Comparison of ENCODE assay signal across 6 cellular contexts in the genomic region with DNA sequence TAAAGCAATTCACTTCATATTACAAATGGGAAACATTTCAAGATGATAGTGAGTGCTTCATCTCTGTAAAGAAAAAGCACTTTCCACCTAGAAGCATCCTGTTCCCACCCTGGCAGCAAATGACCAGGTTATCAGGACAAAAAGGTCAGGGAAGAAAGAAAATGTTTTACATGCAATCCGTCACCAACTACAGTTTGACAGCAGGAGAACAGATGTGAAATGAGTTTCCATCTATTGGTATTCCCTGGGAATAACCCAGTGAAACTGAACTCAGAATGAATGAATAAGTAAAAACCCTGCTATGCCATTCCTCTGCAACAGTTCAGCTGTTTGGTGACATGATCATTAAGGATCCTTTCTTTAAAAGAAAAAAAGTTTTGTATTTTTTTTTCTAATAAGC.
"Had no signal": no experiment of that assay in that cellular context is flagged by ENCODE, and none has a peak within 500 bp of the region (broad histone marks: within the 10 kb centered on the region; RNA-seq: fewer than 3 reads in every experiment).

No MANE protein-coding gene starts in this region.

- H3K27ac Mint-ChIP-seq: IgD-negative memory B cell had no signal

- H3K36me3 Mint-ChIP-seq: IgD-negative memory B cell had no signal

- DNase-seq: IMR-90, KBM-7 had no signal

- H3K27ac ChIP-seq: HL-60 had no signal

- ATAC-seq: HepG2, K562 had no signal

- H3K4me3 Mint-ChIP-seq: IgD-negative memory B cell had no signal

- H3K4me1 Mint-ChIP-seq: IgD-negative memory B cell had no signal

- H3K27me3 Mint-ChIP-seq: IgD-negative memory B cell had no signal

- H3K4me3 ChIP-seq: K562 had no signal
